Comparison of ENCODE assay signal across 13 cellular contexts in genomic region chr1:241608379-241609033, GRCh38. TPM values are rescaled to one million over a fixed set of nuclear protein-coding genes. Genes with fewer than 3 reads are reported as not detected.
A peak's percentile ranks its signal among the peaks of the same experiment; 100 is the strongest.
DNase-seq lines count a peak whose midpoint lies in the region; ATAC-seq and TF ChIP-seq lines count a peak whose summit lies in the region.
"Had no signal": no experiment of that assay in that cellular context is flagged by ENCODE, and none has a peak within 500 bp of the region (broad histone marks: within the 10 kb centered on the region; RNA-seq: fewer than 3 reads in every experiment).

No MANE protein-coding gene starts in this region.

- H3K4me2 ChIP-seq in IMR-90 (ENCODE audit: low read depth, low read length), result no peak overlapping the region

- no peak overlapping the region for H2AK5ac ChIP-seq in IMR-90 (ENCODE audit: low read depth, low read length)

- H3K4ac ChIP-seq in IMR-90 (ENCODE audit: low read depth, low read length), result no peak overlapping the region

- no TSS peak for BruUV-seq in IMR-90 (replicated peaks; lab: Mats Ljungman, UMichigan)

- no peak overlapping the region for H2BK120ac ChIP-seq in IMR-90 (ENCODE audit: low read depth, low read length)

- CTCF ChIA-PET in IMR-90 (lab: Yijun Ruan, JAX), result no interaction called here

- peaks cover 3% of the 10 kb centered on the region; the same call in 1 of the 2 replicates for H3K9me1 ChIP-seq in IMR-90 (ENCODE audit: insufficient read depth, low read length)

- no peak overlapping the region for H3K56ac ChIP-seq in IMR-90 (ENCODE audit: extremely low read depth, insufficient read depth, low read length)

- no peak for TF ChIP-seq RAD21 in IMR-90 (IDR thresholded peaks at IDR 0.05; ENCODE audit: low read length)

- H3K27me3 ChIP-seq in IMR-90 (ENCODE audit: control insufficient read depth, insufficient read depth, low read length), result no peaks in the 10 kb centered on the region
- no peaks in the 10 kb centered on the region for H3K27me3 ChIP-seq in brain microvascular endothelial cell (replicated peaks)
- H3K27me3 ChIP-seq: right atrium auricular region had no signal

- H3K4me3 ChIP-seq in IMR-90 (ENCODE audit: insufficient read depth, low read depth, low read length) (no peak overlapping the region), brain microvascular endothelial cell (ENCODE audit: low read depth, low read length) (no peak overlapping the region)
- H3K4me3 ChIP-seq: right atrium auricular region had no signal

- no peak overlapping the region for H2AK9ac ChIP-seq in IMR-90 (replicated peaks; ENCODE audit: low read depth, low read length, poor library complexity)

- no peak overlapping the region for H4K5ac ChIP-seq in IMR-90 (ENCODE audit: low read depth, low read length)

- POLR2A ChIA-PET in IMR-90 (lab: Charles Lee; ENCODE audit: unreplicated experiment), result no interaction called here

- no CpG with 5 or more reads among the region's 3 CpGs for WGBS in IMR-90 (ENCODE audit: extremely low coverage in 2 of 2, insufficient read length in 1 of 2), 2 experiments

- no peaks in the 10 kb centered on the region for H3K9me3 ChIP-seq in IMR-90 (ENCODE audit: control insufficient read depth, insufficient read depth, low read length)
- H3K9me3 ChIP-seq: right atrium auricular region had no signal

- H3K79me1 ChIP-seq in IMR-90 (ENCODE audit: low read depth in 1 of 2, low read length in 2 of 2), result peaks cover 3 to 8% of the 10 kb centered on the region in 2 experiments; a peak in 1 of 4 replicates

- H2AFZ ChIP-seq in IMR-90 (replicated peaks; ENCODE audit: low read length, poor library complexity), result no peak overlapping the region

- peaks cover 15% of the 10 kb centered on the region for H3K4me1 ChIP-seq in IMR-90 (ENCODE audit: control insufficient read depth, insufficient read depth, low read length)

- intact Hi-C loops in IMR-90 (cut with micrococcal nuclease) (no loop called here), left ventricle myocardium superior (cut with micrococcal nuclease) (no loop called here)

- no peak overlapping the region for H4K91ac ChIP-seq in IMR-90 (ENCODE audit: insufficient read depth, low read depth, low read length)

- no peak overlapping the region; the same call in 1 of the 2 replicates for H3K23ac ChIP-seq in IMR-90 (ENCODE audit: low read depth, low read length)

- dilution Hi-C loops in IMR-90 (cut with HindIII; ENCODE audit: low sequenced_read_pairs, unreplicated experiment), result no loop called here

- H2BK20ac ChIP-seq in IMR-90 (ENCODE audit: low read depth, low read length), result no peak overlapping the region

- no peak overlapping the region for H3K27ac ChIP-seq in IMR-90 (ENCODE audit: insufficient read depth, low read length)
- peak overlapping the region; percentile 16 for H3K27ac ChIP-seq in brain microvascular endothelial cell
- H3K27ac ChIP-seq: right atrium auricular region had no signal

- no peak overlapping the region for H2BK5ac ChIP-seq in IMR-90 (ENCODE audit: low read depth, low read length, poor library complexity, severe bottlenecking)

- H4K8ac ChIP-seq in IMR-90 (ENCODE audit: low read depth in 2 of 2, low read length in 2 of 2), result no peak overlapping the region

- H3K18ac ChIP-seq in IMR-90 (ENCODE audit: low read depth, low read length), result no peak overlapping the region

- H3K36me3 ChIP-seq in IMR-90 (ENCODE audit: control insufficient read depth, insufficient read depth, low read length) (peaks cover 3% of the 10 kb centered on the region; the same call in 1 of the 2 replicates), brain microvascular endothelial cell (replicated peaks) (no peaks in the 10 kb centered on the region)
- H3K36me3 ChIP-seq: right atrium auricular region had no signal

- TF ChIP-seq CTCF in IMR-90 (conservative IDR thresholded peaks at IDR 0.05; ENCODE audit: low read depth, low read length) (no peak), brain microvascular endothelial cell (IDR thresholded peaks at IDR 0.05; ENCODE audit: low read depth, low read length, missing control alignments) (no peak)

- ATAC-seq in GM18502 (IDR thresholded peaks at IDR 0.05; ENCODE audit: poor library complexity, unreplicated experiment) (peak; percentile 29), IMR-90 (ENCODE audit: low read depth) (peak; percentile 50), left ventricle myocardium superior (no peak)
- ATAC-seq: Right ventricle myocardium inferior had no signal

- no peak overlapping the region for H2BK15ac ChIP-seq in IMR-90 (ENCODE audit: low read depth, low read length)

- TF ChIP-seq POLR2A in IMR-90 (IDR thresholded peaks at IDR 0.05; ENCODE audit: low read depth, low read length), result no peak

- in situ Hi-C loops in IMR-90 (cut with MboI; ENCODE audit: low sequenced_read_pairs) (loop anchor here (25.0 kb wide), 1 partner anchor 1704 kb away; no protein-coding TSS in a partner anchor), brain microvascular endothelial cell (cut with HindIII; ENCODE audit: low pct_ligation_motif_present, low sequenced_read_pairs) (no loop called here)

- DNase-seq in IMR-90 (peak; percentile 79), brain microvascular endothelial cell (peak; percentile 66), renal cortical epithelial cell (ENCODE audit: low read depth) (peak; percentile 77), cortex of kidney (lab: John Stamatoyannopoulos, UW) (no peak), left ventricle myocardium superior (no peak)
- DNase-seq in activated CD4-positive, alpha-beta T cell treated with anti-CD3 and anti-CD28 coated beads, Interleukin-2, amount 50 U/mL, for 4 hours, result no peak
- DNase-seq: activated CD8-positive, alpha-beta memory T cell treated with anti-CD3 and anti-CD28 coated beads, Interleukin-2, amount 50 U/mL, for 48 hours; H7; KBM-7 had no signal

- no peak overlapping the region for H3K9ac ChIP-seq in IMR-90 (ENCODE audit: low read depth, low read length)

- H3K14ac ChIP-seq in IMR-90 (replicated peaks; ENCODE audit: low read depth, low read length), result no peak overlapping the region

- H4K20me1 ChIP-seq in IMR-90 (ENCODE audit: insufficient read depth, low read length), result no peaks in the 10 kb centered on the region

TF ChIP-seq in IMR-90, 13 proteins besides CTCF, POLR2A, EP300 and RAD21:
- TF ChIP-seq FOS (IDR thresholded peaks at IDR 0.05; ENCODE audit: low read depth, low read length) (peak; percentile 20; the same call in 1 of the 2 replicates), MXI1 (IDR thresholded peaks at IDR 0.05; ENCODE audit: borderline replicate concordance, low read depth, low read length) (no peak), CEBPB (IDR thresholded peaks at IDR 0.05; ENCODE audit: low read depth, low read length) (peak; percentile 59; the same call in 1 of the 2 replicates)

RNA-seq across cellular contexts. Expression of gene CHML, which starts 31.7 kb away (rescaled TPM):
- total RNA-seq in IMR-90 (2012; rRNA removed), result 25.6 and 34.2 TPM in 2 replicates
- polyA plus RNA-seq in IMR-90 (2012; rRNA removed), result 5.3 and 5.6 TPM in 2 replicates
- polyA plus RNA-seq in IMR-90 (2012; cell fraction: cytosol; rRNA removed), result 1.6 and 2.2 TPM in 2 replicates
- 2.4 and 9.2 TPM in 2 replicates for polyA plus RNA-seq in IMR-90 (2012; cell fraction: nucleus; rRNA removed; ENCODE audit: low replicate concordance)
- 13.9 and 14.0 TPM in 2 replicates for total RNA-seq in renal cortical epithelial cell
- total RNA-seq in left ventricle myocardium superior, result 6.0 TPM

RNA-seq across cellular contexts. Expression of gene OPN3, which starts 31.7 kb away (rescaled TPM):
- total RNA-seq in IMR-90 (2012; rRNA removed) (21.1 and 21.9 TPM in 2 replicates), renal cortical epithelial cell (62.5 and 114 TPM in 2 replicates), left ventricle myocardium superior (4.3 TPM)
- 11.0 and 16.4 TPM in 2 replicates for polyA plus RNA-seq in IMR-90 (2012; rRNA removed)
- 5.4 and 9.5 TPM in 2 replicates for polyA plus RNA-seq in IMR-90 (2012; cell fraction: cytosol; rRNA removed)
- 3.1 and 11.8 TPM in 2 replicates for polyA plus RNA-seq in IMR-90 (2012; cell fraction: nucleus; rRNA removed; ENCODE audit: low replicate concordance)

RNA-seq across cellular contexts. Expression of gene WDR64, which starts 43.6 kb away (rescaled TPM):
- total RNA-seq in IMR-90 (2012; rRNA removed) (not detected in 2 replicates), renal cortical epithelial cell (0.35 TPM in 1 of 2 replicates, not detected in the other), left ventricle myocardium superior (not detected)
- polyA plus RNA-seq in IMR-90 (2012; rRNA removed), result not detected in 2 replicates
- not detected in 2 replicates for polyA plus RNA-seq in IMR-90 (2012; cell fraction: cytosol; rRNA removed)
- not detected in 2 replicates for polyA plus RNA-seq in IMR-90 (2012; cell fraction: nucleus; rRNA removed; ENCODE audit: low replicate concordance)
- total RNA-seq: epithelial cell of proximal tubule, H7, right atrium auricular region, Right ventricle myocardium inferior had no signal

Comparison
In these comparisons a context has a peak if more than half of its experiments do, and no peak if none do; other contexts are left out.
1. DNase-seq: peak in IMR-90 (single experiment), brain microvascular endothelial cell (single experiment) and renal cortical epithelial cell (single experiment); none in cortex of kidney (single experiment), left ventricle myocardium superior (single experiment) and activated CD4-positive, alpha-beta T cell treated with anti-CD3 and anti-CD28 coated beads, Interleukin-2, amount 50 U/mL, for 4 hours (0 of 2).